ENCODE assay signal across 22 cellular contexts in genomic region chr1:155236451-155236850, GRCh38. TPM values are rescaled to one million over a fixed set of nuclear protein-coding genes. Genes with fewer than 3 reads are reported as not detected.
A peak's percentile ranks its signal among the peaks of the same experiment; 100 is the strongest.
DNase-seq lines count a peak whose midpoint lies in the region; ATAC-seq, FAIRE-seq and TF ChIP-seq lines count a peak whose summit lies in the region.
"Had no signal": no experiment of that assay in that cellular context is flagged by ENCODE, and none has a peak within 500 bp of the region (broad histone marks: within the 10 kb centered on the region; RNA-seq: fewer than 3 reads in every experiment).

No MANE protein-coding gene starts in this region.

- H3K9me3 ChIP-seq in GM23248 (ENCODE audit: low read depth), result no peaks in the 10 kb centered on the region
- H3K9me3 ChIP-seq in PC-9 (ENCODE audit: insufficient read depth, low read depth), result no peaks in the 10 kb centered on the region
- no peaks in the 10 kb centered on the region for H3K9me3 ChIP-seq in trophoblast cell (ENCODE audit: insufficient read depth, low read depth, low read length)
- H3K9me3 ChIP-seq: adrenal gland, breast epithelium, esophagus squamous epithelium, HAP-1 had no signal

- no peak overlapping the region for H3K4me2 ChIP-seq in GM23248 (ENCODE audit: unreplicated experiment)
- 0 out of 2 replicates have a peak overlapping the region, but pooled peaks have one; percentile 26 for H3K4me2 ChIP-seq in PC-9
- no peak overlapping the region for H3K4me2 ChIP-seq in trophoblast cell (ENCODE audit: low read length)

- no peaks in the 10 kb centered on the region for H3K27me3 ChIP-seq in GM23248 (replicated peaks; ENCODE audit: insufficient read depth)
- H3K27me3 ChIP-seq in PC-9 (ENCODE audit: insufficient read depth, low read depth), result no peaks in the 10 kb centered on the region
- H3K27me3 ChIP-seq in trophoblast cell (ENCODE audit: insufficient read depth, low read length), result no peaks in the 10 kb centered on the region
- H3K27me3 ChIP-seq: adrenal gland, breast epithelium, esophagus squamous epithelium had no signal

- H2AFZ ChIP-seq in GM23248, result no peak overlapping the region
- H2AFZ ChIP-seq in PC-9, result no peak overlapping the region
- H2AFZ ChIP-seq in trophoblast cell (ENCODE audit: insufficient read depth, low read length, poor library complexity), result no peak overlapping the region

- intact Hi-C loops in PC-9 (cut with micrococcal nuclease; ENCODE audit: unreplicated experiment), result no loop called here

- no peak overlapping the region for H3K23ac ChIP-seq in trophoblast cell (ENCODE audit: low read length)

- no peak overlapping the region for H2BK12ac ChIP-seq in trophoblast cell (ENCODE audit: low read length)

- no peaks in the 10 kb centered on the region; the same call in 1 of the 2 replicates for H3K79me2 ChIP-seq in GM23248 (ENCODE audit: insufficient read depth)
- no peaks in the 10 kb centered on the region for H3K79me2 ChIP-seq in PC-9 (ENCODE audit: low read depth)
- no peaks in the 10 kb centered on the region for H3K79me2 ChIP-seq in trophoblast cell (ENCODE audit: control insufficient read depth, insufficient read depth, low read length, poor library complexity)

- no TSS peak for BruUV-seq in PC-9 (replicated peaks; lab: Mats Ljungman, UMichigan)

- H3K4me1 ChIP-seq in GM23248 (ENCODE audit: insufficient read depth), result peaks cover 16% of the 10 kb centered on the region
- H3K4me1 ChIP-seq in PC-9 (replicated peaks; ENCODE audit: insufficient read depth), result peaks cover 3% of the 10 kb centered on the region
- peaks cover 8 to 9% of the 10 kb centered on the region in 2 experiments for H3K4me1 ChIP-seq in trophoblast cell (ENCODE audit: control insufficient read depth in 1 of 2, insufficient read depth in 2 of 2, low read length in 2 of 2)
- H3K4me1 ChIP-seq: breast epithelium had no signal

- no peak overlapping the region for H4K12ac ChIP-seq in trophoblast cell (ENCODE audit: low read depth, low read length)

- no peak overlapping the region for H2BK5ac ChIP-seq in trophoblast cell (ENCODE audit: low read depth, low read length, poor library complexity)

- H3K79me1 ChIP-seq in trophoblast cell (ENCODE audit: low read length), result peaks cover 4% of the 10 kb centered on the region

- no peak overlapping the region for H4K91ac ChIP-seq in trophoblast cell (ENCODE audit: low read depth, low read length)

- CTCF ChIA-PET in PC-9 (lab: Charles Lee), result interaction anchor here (0.8 kb wide), 1 partner anchor 12 kb away, joined by 4 read pairs; no protein-coding TSS in a partner anchor

- no peaks in the 10 kb centered on the region for H3F3A ChIP-seq in GM23248 (ENCODE audit: insufficient read depth)
- peaks cover 11% of the 10 kb centered on the region; the same call in 1 of the 2 replicates for H3F3A ChIP-seq in PC-9 (ENCODE audit: insufficient read depth, low read depth)

- in situ Hi-C loops in GM23248 (cut with MboI), result no loop called here

- H2BK120ac ChIP-seq in trophoblast cell (ENCODE audit: insufficient read depth, low read length, poor library complexity), result no peak overlapping the region

- H3K4ac ChIP-seq in trophoblast cell (ENCODE audit: low read depth, low read length), result no peak overlapping the region

- H2AK5ac ChIP-seq in trophoblast cell (ENCODE audit: low read length), result no peak overlapping the region

- ATAC-seq in GM21529 (IDR thresholded peaks at IDR 0.05; ENCODE audit: unreplicated experiment), result no peak
- ATAC-seq: GM12878; stimulated activated naive B cell treated with anti-CD40 and anti-IgM and Interleukin-4, amounts not matched to agents 10 μg/mL and 1 μg/mL and 100 μg/mL, for 72 hours had no signal

- H3K18ac ChIP-seq in trophoblast cell (ENCODE audit: low read length), result no peak overlapping the region

- H4K8ac ChIP-seq in trophoblast cell (ENCODE audit: low read depth, low read length), result no peak overlapping the region

- TF ChIP-seq CTCF in PC-9 (conservative IDR thresholded peaks at IDR 0.05), result no peak

- H3K9ac ChIP-seq in GM23248 (no peak overlapping the region), trophoblast cell (ENCODE audit: low read length) (no peak overlapping the region)

- POLR2A ChIA-PET in PC-9 (lab: Charles Lee; ENCODE audit: unreplicated experiment), result no interaction called here

- H3K27ac ChIP-seq in GM23248, result no peak overlapping the region
- H3K27ac ChIP-seq in PC-9, result no peak overlapping the region
- H3K27ac ChIP-seq in trophoblast cell (ENCODE audit: low read depth, low read length), result no peak overlapping the region
- H3K27ac ChIP-seq: adrenal gland, breast epithelium, coronary artery, esophagus squamous epithelium had no signal

- H4K20me1 ChIP-seq in GM23248 (ENCODE audit: insufficient read depth) (no peaks in the 10 kb centered on the region), PC-9 (ENCODE audit: insufficient read depth) (no peaks in the 10 kb centered on the region)

- H3K4me3 ChIP-seq in GM23248, result no peak overlapping the region
- H3K4me3 ChIP-seq in PC-9, result no peak overlapping the region
- no peak overlapping the region for H3K4me3 ChIP-seq in trophoblast cell (ENCODE audit: low read depth, low read length)
- H3K4me3 ChIP-seq: adrenal gland, breast epithelium, coronary artery, esophagus squamous epithelium, GM12878, HAP-1, lung had no signal

- DNase-seq in GM23248 (peak; percentile 17), PC-9 (peak in 1 of 2 experiments; percentile 62), trophoblast cell (peak; percentile 60 to 89), urothelium cell line (ENCODE audit: low spot score) (no peak)
- DNase-seq: activated CD4-positive, alpha-beta T cell treated with anti-CD3 and anti-CD28 coated beads, Interleukin-2, amount 50 U/mL, for 48 hours; activated gamma-delta T cell treated with Interleukin-2 at 50 U/mL for 16 hours; activated T-cell treated with anti-CD3 and anti-CD28 coated beads for 4 hours; adrenal gland; DMS79; esophagus squamous epithelium; NCI-H1436 treated with DMSO at 0.1 percent for 48 hours; NCI-H510A; small intestine; stimulated activated naive B cell treated with anti-CD40 and anti-IgM and Interleukin-4, amounts not matched to agents 10 μg/mL and 1 μg/mL and 100 μg/mL, for 72 hours had no signal

- FAIRE-seq in urothelium cell line (lab: Jason Lieb, UNC), result no peak
- FAIRE-seq: keratinocyte, RCC 7860, small intestine had no signal

- H3K14ac ChIP-seq in trophoblast cell (ENCODE audit: low read length), result no peak overlapping the region

- WGBS in GM23248 (ENCODE audit: low coverage in 1 of 2, low lambda C conversion rate in 2 of 2, missing lambda C conversion rate in 2 of 2), 2 experiments, result 67 to 70% methylated on average over 5 of the region's 5 CpGs
- WGBS in trophoblast cell (ENCODE audit: extremely low coverage, insufficient coverage, insufficient read length), result no CpG with 5 or more reads among the region's 5 CpGs

- no peaks in the 10 kb centered on the region for H3K9me2 ChIP-seq in GM23248 (ENCODE audit: insufficient read depth)
- H3K9me2 ChIP-seq in PC-9 (ENCODE audit: insufficient read depth), result no peaks in the 10 kb centered on the region

- H3K36me3 ChIP-seq in GM23248 (ENCODE audit: low read depth), result no peaks in the 10 kb centered on the region
- H3K36me3 ChIP-seq in PC-9 (ENCODE audit: low read depth), result no peaks in the 10 kb centered on the region
- peaks cover 11 to 19% of the 10 kb centered on the region in 2 experiments for H3K36me3 ChIP-seq in trophoblast cell (ENCODE audit: control insufficient read depth in 1 of 2, insufficient read depth in 2 of 2, low read length in 2 of 2)
- H3K36me3 ChIP-seq: breast epithelium had no signal

RNA-seq across cellular contexts. Expression of gene ENTREP3, which starts 18.8 kb away (rescaled TPM):
- total RNA-seq in GM23248 (2014; rRNA removed; shearing (Covaris generic)), result 6.4 and 8.0 TPM in 2 replicates
- polyA plus RNA-seq in GM23248 (2016; fragmentation: Nextera tagmentation; extraction: Ambion mirVana), result 8.0 TPM in 2 replicates
- 56.9 and 60.8 TPM in 2 replicates for total RNA-seq in PC-9 (2021)
- polyA plus RNA-seq in trophoblast cell (2013), result 38.7 and 39.3 TPM in 2 replicates

RNA-seq across cellular contexts. Expression of gene SCAMP3, which starts 25.7 kb away (rescaled TPM):
- total RNA-seq in GM23248 (2014; rRNA removed; shearing (Covaris generic)), result 53.6 and 80.5 TPM in 2 replicates
- 135 and 141 TPM in 2 replicates for polyA plus RNA-seq in GM23248 (2016; fragmentation: Nextera tagmentation; extraction: Ambion mirVana)
- 56.9 and 64.1 TPM in 2 replicates for total RNA-seq in PC-9 (2021)
- polyA plus RNA-seq in trophoblast cell (2013), result 71.1 and 75.0 TPM in 2 replicates

RNA-seq across cellular contexts. Expression of gene MTX1, which starts 28.0 kb away (rescaled TPM):
- total RNA-seq in GM23248 (2014; rRNA removed; shearing (Covaris generic)), result 39.6 and 61.4 TPM in 2 replicates
- 69.2 and 78.6 TPM in 2 replicates for polyA plus RNA-seq in GM23248 (2016; fragmentation: Nextera tagmentation; extraction: Ambion mirVana)
- 56.1 and 68.9 TPM in 2 replicates for total RNA-seq in PC-9 (2021)
- 39.6 and 40.4 TPM in 2 replicates for polyA plus RNA-seq in trophoblast cell (2013)

RNA-seq across cellular contexts. Expression of gene THBS3, which starts 28.8 kb away (rescaled TPM):
- total RNA-seq in GM23248 (2014; rRNA removed; shearing (Covaris generic)), result 20.6 and 21.4 TPM in 2 replicates
- polyA plus RNA-seq in GM23248 (2016; fragmentation: Nextera tagmentation; extraction: Ambion mirVana), result 14.9 and 16.6 TPM in 2 replicates
- 45.4 and 58.8 TPM in 2 replicates for total RNA-seq in PC-9 (2021)
- 59.1 and 60.6 TPM in 2 replicates for polyA plus RNA-seq in trophoblast cell (2013)

RNA-seq across cellular contexts. Expression of gene CLK2, which starts 36.9 kb away (rescaled TPM):
- 16.8 and 24.0 TPM in 2 replicates for total RNA-seq in GM23248 (2014; rRNA removed; shearing (Covaris generic))
- polyA plus RNA-seq in GM23248 (2016; fragmentation: Nextera tagmentation; extraction: Ambion mirVana), result 10.2 and 10.4 TPM in 2 replicates
- total RNA-seq in PC-9 (2021), result 39.1 and 43.9 TPM in 2 replicates
- 48.9 and 52.4 TPM in 2 replicates for polyA plus RNA-seq in trophoblast cell (2013)
